In the genomic region with DNA sequence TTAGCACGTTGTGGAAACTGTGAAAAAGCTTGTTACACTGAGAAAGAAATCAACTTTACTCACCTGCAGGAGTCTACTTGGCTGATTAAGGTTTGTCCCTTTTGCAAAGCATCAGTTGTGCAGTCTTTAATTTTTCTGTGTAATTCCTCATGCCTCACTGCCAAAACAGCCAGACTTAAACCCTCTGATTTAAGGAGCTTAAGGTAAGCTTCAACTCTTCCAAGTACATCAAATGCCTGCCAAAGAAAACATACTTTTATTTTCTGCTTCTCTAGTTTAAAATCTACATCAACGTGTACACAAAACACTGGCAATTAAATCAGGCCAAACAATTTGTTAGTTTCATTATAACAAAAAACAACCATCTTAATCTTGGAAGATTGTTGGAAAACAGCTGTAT, we compare ENCODE assay signal across 17 cellular contexts.
DNase-seq lines count a peak whose midpoint lies in the region; ATAC-seq and TF ChIP-seq lines count a peak whose summit lies in the region.
"Had no signal": no experiment of that assay in that cellular context is flagged by ENCODE, and none has a peak within 500 bp of the region (broad histone marks: within the 10 kb centered on the region; RNA-seq: fewer than 3 reads in every experiment).

No MANE protein-coding gene starts in this region.

- no peak for TF ChIP-seq CTCF in CD8-positive, alpha-beta T cell (IDR thresholded peaks at IDR 0.05)
- TF ChIP-seq CTCF in LNCaP clone FGC (IDR thresholded peaks at IDR 0.05; ENCODE audit: control insufficient read depth, extremely low read depth, insufficient read depth) (no peak), WERI-Rb-1 (IDR thresholded peaks at IDR 0.05; ENCODE audit: low read depth, low read length) (no peak), neural progenitor cell (IDR thresholded peaks at IDR 0.05) (no peak)

- H3K4me3 Mint-ChIP-seq in CD8-positive, alpha-beta T cell: no peak overlapping the region
- no peak overlapping the region for H3K4me3 Mint-ChIP-seq in neural progenitor cell
- H3K4me3 Mint-ChIP-seq: CD4-positive, alpha-beta T cell; HFFc6; IgD-negative memory B cell had no signal

- H3K27me3 Mint-ChIP-seq in CD8-positive, alpha-beta T cell (ENCODE audit: low read depth): no peaks in the 10 kb centered on the region
- peaks cover 9% of the 10 kb centered on the region for H3K27me3 Mint-ChIP-seq in neural progenitor cell (ENCODE audit: insufficient read depth, low read depth)
- H3K27me3 Mint-ChIP-seq: CD4-positive, alpha-beta T cell; IgD-negative memory B cell had no signal

- no peak overlapping the region for H3K9ac ChIP-seq in neural progenitor cell
- H3K9ac ChIP-seq: GM23248 had no signal

- H3K27ac Mint-ChIP-seq in CD8-positive, alpha-beta T cell: peak overlapping the region; percentile 20
- no peak overlapping the region for H3K27ac Mint-ChIP-seq in neural progenitor cell
- H3K27ac Mint-ChIP-seq: CD4-positive, alpha-beta T cell; HFFc6; IgD-negative memory B cell had no signal

- CTCF ChIA-PET in CD8-positive, alpha-beta T cell (lab: Charles Lee): interaction anchor here (0.8 to 2.8 kb wide), 6 partner anchors 8 to 224 kb away, joined by 3 to 10 read pairs (median 3); no protein-coding TSS in a partner anchor

- no peaks in the 10 kb centered on the region for H3K4me1 Mint-ChIP-seq in CD8-positive, alpha-beta T cell (ENCODE audit: low read depth)
- H3K4me1 Mint-ChIP-seq in neural progenitor cell: peaks cover 21% of the 10 kb centered on the region
- H3K4me1 Mint-ChIP-seq: IgD-negative memory B cell had no signal

- H3K79me2 ChIP-seq in neural progenitor cell (ENCODE audit: low read depth): no peaks in the 10 kb centered on the region

- POLR2A ChIA-PET in CD8-positive, alpha-beta T cell (lab: Charles Lee): no interaction called here

- no peak overlapping the region for H2AFZ ChIP-seq in neural progenitor cell (replicated peaks)
- H2AFZ ChIP-seq: GM23248 had no signal

- H3K4me3 ChIP-seq in CD8-positive, alpha-beta T cell (ENCODE audit: low read depth, low read length): no peak overlapping the region
- H3K4me3 ChIP-seq in LNCaP clone FGC (ENCODE audit: low read depth, low read length) (no peak overlapping the region), WERI-Rb-1 (ENCODE audit: low read depth, low read length) (peak overlapping the region; percentile 48), neural progenitor cell (no peak overlapping the region)
- no peak overlapping the region for H3K4me3 ChIP-seq in effector memory CD4-positive, alpha-beta T cell (ENCODE audit: insufficient read depth, low read depth, low read length, poor library complexity, severe bottlenecking)
- H3K4me3 ChIP-seq: A549, GM23248 had no signal

- no peak overlapping the region for H3K27ac ChIP-seq in CD8-positive, alpha-beta T cell (ENCODE audit: low read depth, low read length)
- H3K27ac ChIP-seq in WERI-Rb-1: peak overlapping the region; percentile 91
- H3K27ac ChIP-seq in neural progenitor cell: no peak overlapping the region
- H3K27ac ChIP-seq in effector memory CD4-positive, alpha-beta T cell (ENCODE audit: insufficient read depth, low read length, poor library complexity, severe bottlenecking): no peak overlapping the region
- H3K27ac ChIP-seq: 22Rv1, A549, GM23248 had no signal

- peak overlapping the region; percentile 17 for H3K4me2 ChIP-seq in neural progenitor cell
- H3K4me2 ChIP-seq: A549 had no signal

- intact Hi-C loops in CD8-positive, alpha-beta T cell (cut with DNase I, micrococcal nuclease): no loop called here

- H3K9me3 Mint-ChIP-seq in CD8-positive, alpha-beta T cell: peaks cover 2% of the 10 kb centered on the region
- no peaks in the 10 kb centered on the region for H3K9me3 Mint-ChIP-seq in neural progenitor cell
- H3K9me3 Mint-ChIP-seq: HFFc6, IgD-negative memory B cell had no signal

- H3K36me3 Mint-ChIP-seq in CD8-positive, alpha-beta T cell: peaks cover 46% of the 10 kb centered on the region
- H3K36me3 Mint-ChIP-seq in neural progenitor cell: no peaks in the 10 kb centered on the region

- H3K4me1 ChIP-seq in CD8-positive, alpha-beta T cell (ENCODE audit: insufficient read depth, low read length): no peaks in the 10 kb centered on the region
- peaks cover 9% of the 10 kb centered on the region for H3K4me1 ChIP-seq in neural progenitor cell
- H3K4me1 ChIP-seq in effector memory CD4-positive, alpha-beta T cell (ENCODE audit: control insufficient read depth, insufficient read depth, low read length, poor library complexity, severe bottlenecking): no peaks in the 10 kb centered on the region

- no peaks in the 10 kb centered on the region for H3K36me3 ChIP-seq in CD8-positive, alpha-beta T cell (ENCODE audit: insufficient read depth, low read length)
- H3K36me3 ChIP-seq in WERI-Rb-1: no peaks in the 10 kb centered on the region; the same call in 1 of the 2 replicates
- H3K36me3 ChIP-seq in neural progenitor cell: no peaks in the 10 kb centered on the region
- H3K36me3 ChIP-seq in effector memory CD4-positive, alpha-beta T cell (ENCODE audit: control insufficient read depth, insufficient read depth, low read length): no peaks in the 10 kb centered on the region

- H3K27me3 ChIP-seq in CD8-positive, alpha-beta T cell (ENCODE audit: insufficient read depth, low read length): no peaks in the 10 kb centered on the region
- no peaks in the 10 kb centered on the region for H3K27me3 ChIP-seq in WERI-Rb-1 (ENCODE audit: insufficient read depth, low read depth, severe bottlenecking)
- H3K27me3 ChIP-seq in neural progenitor cell: no peaks in the 10 kb centered on the region
- no peaks in the 10 kb centered on the region for H3K27me3 ChIP-seq in effector memory CD4-positive, alpha-beta T cell (replicated peaks; ENCODE audit: control insufficient read depth, insufficient read depth, low read length, poor library complexity, severe bottlenecking)

- no peaks in the 10 kb centered on the region for H3F3A ChIP-seq in neural progenitor cell (ENCODE audit: low read depth)

- no peak for ATAC-seq in CD8-positive, alpha-beta T cell
- ATAC-seq: A549, HCT116, HepG2 had no signal

- no peaks in the 10 kb centered on the region for H4K20me1 ChIP-seq in neural progenitor cell (ENCODE audit: low read depth)

- DNase-seq in CD8-positive, alpha-beta T cell: no peak
- DNase-seq in LNCaP clone FGC (ENCODE audit: low read depth): peak; percentile 75
- DNase-seq in WERI-Rb-1: no peak
- DNase-seq in neural progenitor cell (ENCODE audit: low spot score): no peak
- no peak for DNase-seq in effector memory CD4-positive, alpha-beta T cell
- DNase-seq in NCI-H1694 treated with DMSO at 0.1 percent for 48 hours (lab: John Stamatoyannopoulos, UW): no peak
- no peak for DNase-seq in stimulated activated CD4-positive, alpha-beta T cell treated with anti-CD3 and anti-CD28 coated beads, Interleukin-4, amount 100 ng/mL, for 1 hour
- DNase-seq: AML-193; Calu3; CD4-positive, alpha-beta T cell; GM23248; HFFc6 had no signal

- H3K9me3 ChIP-seq in CD8-positive, alpha-beta T cell (ENCODE audit: low read length): no peaks in the 10 kb centered on the region
- peaks cover 6% of the 10 kb centered on the region for H3K9me3 ChIP-seq in WERI-Rb-1 (ENCODE audit: severe bottlenecking)
- H3K9me3 ChIP-seq in neural progenitor cell (ENCODE audit: low read depth): no peaks in the 10 kb centered on the region
- no peaks in the 10 kb centered on the region for H3K9me3 ChIP-seq in effector memory CD4-positive, alpha-beta T cell (ENCODE audit: control insufficient read depth, low read length)
- H3K9me3 ChIP-seq: A549 had no signal
